In the genomic region with DNA sequence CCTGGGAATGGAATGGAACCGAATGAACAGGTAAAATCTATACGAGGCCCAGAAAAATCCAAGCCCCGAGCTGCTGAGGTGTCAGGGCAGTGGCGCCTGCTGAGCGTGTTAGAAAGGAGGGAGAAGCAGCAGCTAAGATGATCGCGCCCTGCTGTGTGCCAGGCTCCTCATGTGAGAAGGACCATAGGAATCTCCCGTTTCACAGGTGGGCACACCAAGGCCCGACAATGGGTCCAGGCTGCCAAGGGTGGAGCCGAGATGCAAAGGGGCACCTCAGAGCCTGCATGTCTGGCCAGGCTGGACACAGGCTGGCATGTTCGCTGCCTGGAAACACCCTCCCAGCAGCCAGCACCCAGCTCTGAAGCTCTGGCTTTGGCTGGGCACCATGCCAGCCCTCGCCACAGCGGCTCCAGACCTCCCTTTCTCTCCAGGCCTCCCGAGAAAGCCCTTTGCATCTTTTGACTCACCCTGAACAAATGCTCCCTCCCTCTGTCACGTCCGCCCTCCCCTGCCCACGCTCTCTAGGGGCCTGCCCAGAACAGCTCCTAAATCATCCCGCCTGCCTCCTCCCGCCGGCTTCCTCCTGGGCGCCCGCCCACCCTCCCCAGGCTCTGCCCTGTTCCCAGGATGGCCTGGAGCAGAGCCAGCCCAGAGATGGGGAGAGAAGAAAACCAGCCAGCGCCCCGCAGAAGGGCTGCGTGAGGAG, we compare ENCODE assay signal across 8 cellular contexts.
DNase-seq lines count a peak whose midpoint lies in the region; ATAC-seq, FAIRE-seq and TF ChIP-seq lines count a peak whose summit lies in the region.

No MANE protein-coding gene starts in this region.

- H3K4me3 ChIP-seq in A673 (ENCODE audit: low read depth, low read length, poor library complexity, severe bottlenecking) (no peak overlapping the region), bronchial epithelial cell (ENCODE audit: low read depth, low read length) (peak overlapping the region; percentile 12), right lobe of liver (no peak overlapping the region), upper lobe of right lung (no peak overlapping the region)

- no peak overlapping the region for H3K4me3 Mint-ChIP-seq in immature natural killer cell

- H3K27ac ChIP-seq in A673 (ENCODE audit: low read depth, low read length, poor library complexity, severe bottlenecking) (peak overlapping the region; percentile 54), right lobe of liver (peak overlapping the region in 1 of 3 donors; percentile 16), upper lobe of right lung (peak overlapping the region; percentile 51)

- H3K27me3 Mint-ChIP-seq in immature natural killer cell (ENCODE audit: low read depth in 3 of 3), result peaks cover 2 to 3% (median 2%) of the 10 kb centered on the region in 3 donors

- H3K36me3 ChIP-seq in A673 (ENCODE audit: insufficient read depth, low read length, poor library complexity, severe bottlenecking), result no peaks in the 10 kb centered on the region
- H3K36me3 ChIP-seq in bronchial epithelial cell (ENCODE audit: control insufficient read depth, insufficient read depth, low read length), result no peaks in the 10 kb centered on the region
- no peaks in the 10 kb centered on the region for H3K36me3 ChIP-seq in right lobe of liver
- H3K36me3 ChIP-seq in upper lobe of right lung, result no peaks in the 10 kb centered on the region

- intact Hi-C loops in A673 (cut with micrococcal nuclease; ENCODE audit: unreplicated experiment), result loop anchor here (10.0 kb wide), 1 partner anchor 281 kb away; the partner anchor contains the start of gene CIBAR2
- intact Hi-C loops in right lobe of liver (cut with DNase I), result no loop called here
- intact Hi-C loops in upper lobe of right lung (cut with DNase I), result no loop called here

- POLR2A ChIA-PET in A673 (lab: Charles Lee; ENCODE audit: low non-redundant PET), result no interaction called here

- BruUV-seq in A673 (replicated peaks; lab: Mats Ljungman, UMichigan), result no TSS peak

- peaks cover 43% of the 10 kb centered on the region for H3K4me1 ChIP-seq in A673 (ENCODE audit: insufficient read depth, low read length, poor library complexity, severe bottlenecking)
- H3K4me1 ChIP-seq in right lobe of liver, result peaks cover 0 to 6% (median 3%) of the 10 kb centered on the region in 4 donors
- H3K4me1 ChIP-seq in upper lobe of right lung, result peaks cover 35% of the 10 kb centered on the region

- no peaks in the 10 kb centered on the region for H3K9me3 Mint-ChIP-seq in immature natural killer cell

- no peaks in the 10 kb centered on the region for H3K36me3 Mint-ChIP-seq in immature natural killer cell

- H3K27ac Mint-ChIP-seq in immature natural killer cell, result no peak overlapping the region

- no peak for TF ChIP-seq POLR2A in right lobe of liver (IDR thresholded peaks at IDR 0.05)

- H3K4me1 Mint-ChIP-seq in immature natural killer cell, result no peaks in the 10 kb centered on the region

- 70% methylated on average over 11 of the region's 25 CpGs for WGBS in right lobe of liver (ENCODE audit: insufficient coverage, low coverage, low lambda C conversion rate, missing lambda C conversion rate)

- DNase-seq in A673 (ENCODE audit: low spot score) (peak; percentile 92), NCI-H345 (lab: John Stamatoyannopoulos, UW) (peak; percentile 90), bronchial epithelial cell (ENCODE audit: low read depth) (peak; percentile 96), right lobe of liver (peak; percentile 50 to 67 (median 55)), upper lobe of right lung (peak; percentile 78), immature natural killer cell (no peak)

- ATAC-seq in GM19463 (IDR thresholded peaks at IDR 0.05; ENCODE audit: unreplicated experiment), result peak; percentile 65
- peak; percentile 8 to 52 (median 24) for ATAC-seq in right lobe of liver
- peak; percentile 67 for ATAC-seq in upper lobe of right lung
- no peak for ATAC-seq in HG03354 (IDR thresholded peaks at IDR 0.05; ENCODE audit: poor library complexity, severe bottlenecking, unreplicated experiment)

- no peaks in the 10 kb centered on the region for H3K27me3 ChIP-seq in A673 (replicated peaks; ENCODE audit: insufficient read depth, low read depth, low read length, poor library complexity)
- H3K27me3 ChIP-seq in bronchial epithelial cell (ENCODE audit: control insufficient read depth, insufficient read depth, low read length), result no peaks in the 10 kb centered on the region
- no peaks in the 10 kb centered on the region for H3K27me3 ChIP-seq in right lobe of liver
- H3K27me3 ChIP-seq in upper lobe of right lung, result no peaks in the 10 kb centered on the region

- no peak for FAIRE-seq in bronchial epithelial cell (lab: Jason Lieb, UNC)

- TF ChIP-seq CTCF in A673 (conservative IDR thresholded peaks at IDR 0.05; ENCODE audit: low read depth, low read length) (no peak), bronchial epithelial cell (IDR thresholded peaks at IDR 0.05; ENCODE audit: insufficient read depth, low read length, severe bottlenecking) (no peak), right lobe of liver (IDR thresholded peaks at IDR 0.05) (no peak), upper lobe of right lung (IDR thresholded peaks at IDR 0.05) (no peak)

- H3K9me3 ChIP-seq in A673 (ENCODE audit: low read depth, low read length, poor library complexity, severe bottlenecking) (no peaks in the 10 kb centered on the region), right lobe of liver (no peaks in the 10 kb centered on the region), upper lobe of right lung (no peaks in the 10 kb centered on the region)

- CTCF ChIA-PET in A673 (lab: Charles Lee), result interaction anchor here (0.8 to 1.5 kb wide), 4 partner anchors 26 to 221 kb away, joined by 3 to 5 read pairs (median 4); no protein-coding TSS in a partner anchor

Comparison
In these comparisons a context has a peak if more than half of its experiments do, and no peak if none do; other contexts are left out.
1. DNase-seq: peak in A673 (single experiment), NCI-H345 (single experiment), bronchial epithelial cell (single experiment), right lobe of liver (3 of 3) and upper lobe of right lung (single experiment); none in immature natural killer cell (0 of 3).